In genomic region chr13:99282264-99283231, GRCh38 we compare ENCODE assay signal across 9 cellular contexts. TPM values are rescaled to one million over a fixed set of nuclear protein-coding genes. Genes with fewer than 3 reads are reported as not detected.
DNase-seq lines count a peak whose midpoint lies in the region; ATAC-seq, FAIRE-seq and TF ChIP-seq lines count a peak whose summit lies in the region.
"Had no signal": no experiment of that assay in that cellular context is flagged by ENCODE, and none has a peak within 500 bp of the region (broad histone marks: within the 10 kb centered on the region; RNA-seq: fewer than 3 reads in every experiment).

No MANE protein-coding gene starts in this region.

- peaks cover 17% of the 10 kb centered on the region for H3K4me1 Mint-ChIP-seq in GM23338

- 89% methylated on average over 1 of the region's 1 CpG for WGBS in A549 (ENCODE audit: missing lambda C conversion rate)

- FAIRE-seq in A549 (lab: Jason Lieb, UNC): no peak
- FAIRE-seq: pancreas had no signal

- H3K27me3 ChIP-seq in upper lobe of right lung (no peaks in the 10 kb centered on the region), GM23338 (ENCODE audit: insufficient read depth) (no peaks in the 10 kb centered on the region), MG63 (no peaks in the 10 kb centered on the region)
- H3K27me3 ChIP-seq: pancreas had no signal

- intact Hi-C loops in upper lobe of right lung (cut with DNase I): no loop called here

- TF ChIP-seq POLR2A in A549 (IDR thresholded peaks at IDR 0.05; ENCODE audit: low read length): no peak

- TF ChIP-seq CTCF in A549 (IDR thresholded peaks at IDR 0.05): no peak
- no peak for TF ChIP-seq CTCF in coronary artery (IDR thresholded peaks at IDR 0.05)
- TF ChIP-seq CTCF in upper lobe of right lung (IDR thresholded peaks at IDR 0.05): no peak
- TF ChIP-seq CTCF in GM23338 (conservative IDR thresholded peaks at IDR 0.05; ENCODE audit: low read depth in 2 of 2): no peak

- H3K4me2 ChIP-seq in A549: no peak overlapping the region
- no peak overlapping the region for H3K4me2 ChIP-seq in GM23338

- H3K79me2 ChIP-seq in GM23338 (replicated peaks; ENCODE audit: insufficient read depth): no peaks in the 10 kb centered on the region; the same call in none of the 2 replicates

- H3K36me3 ChIP-seq in upper lobe of right lung (no peaks in the 10 kb centered on the region), GM23338 (ENCODE audit: insufficient read depth) (no peaks in the 10 kb centered on the region), MG63 (peaks cover 6% of the 10 kb centered on the region; the same call in 1 of the 2 replicates)
- H3K36me3 ChIP-seq: pancreas had no signal

- no peak for TF ChIP-seq EP300 in A549 (IDR thresholded peaks at IDR 0.05)

- H3K4me3 ChIP-seq in A549: no peak overlapping the region
- H3K4me3 ChIP-seq in coronary artery: no peak overlapping the region
- H3K4me3 ChIP-seq in upper lobe of right lung: no peak overlapping the region
- no peak overlapping the region for H3K4me3 ChIP-seq in GM23338
- H3K4me3 ChIP-seq in MG63: no peak overlapping the region
- H3K4me3 ChIP-seq: pancreas had no signal

- H3K36me3 Mint-ChIP-seq in GM23338 (ENCODE audit: low read depth): no peaks in the 10 kb centered on the region; the same call in 2 of the 3 replicates

- H3K27me3 Mint-ChIP-seq in GM23338 (ENCODE audit: insufficient read depth, low read depth, poor library complexity): no peaks in the 10 kb centered on the region

- no peaks in the 10 kb centered on the region for H3K9me2 ChIP-seq in GM23338 (ENCODE audit: insufficient read depth)

- H3K9me3 ChIP-seq in A549 (no peaks in the 10 kb centered on the region), upper lobe of right lung (no peaks in the 10 kb centered on the region), MG63 (no peaks in the 10 kb centered on the region)
- H3K9me3 ChIP-seq: pancreas had no signal

- H3K4me1 ChIP-seq in A549 (no peaks in the 10 kb centered on the region), upper lobe of right lung (peaks cover 43% of the 10 kb centered on the region), GM23338 (ENCODE audit: insufficient read depth) (0 out of 2 replicates have a peak, but pooled peaks cover 5% of the 10 kb centered on the region)

- CTCF ChIA-PET in A549 (lab: Yijun Ruan, JAX): interaction anchor here (1.1 to 4.9 kb wide), 3 partner anchors 13 to 154 kb away, joined by 4 to 20 read pairs (median 10); no protein-coding TSS in a partner anchor

- TF ChIP-seq RAD21 in A549 (conservative IDR thresholded peaks at IDR 0.05 in 1 of 2, IDR thresholded peaks at IDR 0.05 in 1 of 2): no peak

- DNase-seq in A549 (ENCODE audit: low read depth in 1 of 2, low spot score in 1 of 2): no peak
- no peak for DNase-seq in coronary artery (ENCODE audit: low spot score)
- DNase-seq in upper lobe of right lung: no peak
- no peak for DNase-seq in Ammon's horn (ENCODE audit: low spot score)
- DNase-seq in GM23338 (ENCODE audit: low spot score): no peak
- DNase-seq in MG63: no peak

- no peaks in the 10 kb centered on the region for H3K9me3 Mint-ChIP-seq in GM23338

- H3K4me3 Mint-ChIP-seq in GM23338: no peak overlapping the region

- H3F3A ChIP-seq in GM23338 (replicated peaks; ENCODE audit: low read depth): no peaks in the 10 kb centered on the region

- no peak for ATAC-seq in A549
- peak; percentile 69 for ATAC-seq in GM19324 (IDR thresholded peaks at IDR 0.05; ENCODE audit: low FRiP score, unreplicated experiment)
- ATAC-seq in HG03175 (IDR thresholded peaks at IDR 0.05; ENCODE audit: unreplicated experiment): peak; percentile 63
- ATAC-seq in upper lobe of right lung: no peak
- no peak for ATAC-seq in GM23338

- no peak overlapping the region for H3K27ac ChIP-seq in A549
- peak overlapping the region; percentile 27 to 79 for H3K27ac ChIP-seq in coronary artery
- peak overlapping the region; percentile 67 for H3K27ac ChIP-seq in upper lobe of right lung
- no peak overlapping the region for H3K27ac ChIP-seq in GM23338 (ENCODE audit: low read depth)

- H2AFZ ChIP-seq in GM23338: no peak overlapping the region

- POLR2A ChIA-PET in A549 (lab: Yijun Ruan, JAX): no interaction called here

- H4K20me1 ChIP-seq in GM23338 (replicated peaks; ENCODE audit: insufficient read depth): peaks cover 3% of the 10 kb centered on the region

- no peak overlapping the region for H3K27ac Mint-ChIP-seq in GM23338

TF ChIP-seq in A549, 52 proteins besides CTCF, POLR2A, EP300 and RAD21:
- TF ChIP-seq ZC3H11A (IDR thresholded peaks at IDR 0.05): no peak
- TF ChIP-seq MAFK (IDR thresholded peaks at IDR 0.05; ENCODE audit: partially characterized antibody): peak; percentile 71
- TF ChIP-seq GATA3 (IDR thresholded peaks at IDR 0.05; ENCODE audit: borderline replicate concordance): no peak
- no peak for TF ChIP-seq HOXA7 (CRISPR knock-in tag; IDR thresholded peaks at IDR 0.05)
- no peak for TF ChIP-seq ZNF302 (CRISPR knock-in tag; IDR thresholded peaks at IDR 0.05)
- no peak for TF ChIP-seq POLR2AphosphoS2 (conservative IDR thresholded peaks at IDR 0.05; ENCODE audit: low read length)

TF ChIP-seq in GM23338, 12 proteins besides CTCF, POLR2A, EP300 and RAD21 (continues in another document):
- TF ChIP-seq REST (IDR thresholded peaks at IDR 0.05; ENCODE audit: unreplicated experiment) (no peak), ZNF114 (CRISPR knock-in tag; IDR thresholded peaks at IDR 0.05) (no peak), ZNF331 (CRISPR knock-in tag; IDR thresholded peaks at IDR 0.05; ENCODE audit: low read depth) (no peak), NANOG (IDR thresholded peaks at IDR 0.05; ENCODE audit: borderline replicate concordance) (no peak)

RNA-seq across cellular contexts. Expression of gene GPR18, which starts 24.4 kb away (rescaled TPM):
- polyA plus RNA-seq in A549 (2011; rRNA removed): not detected in 2 replicates
- polyA plus RNA-seq in A549 (2012; cell fraction: cytosol; rRNA removed): not detected in 2 replicates
- not detected in 2 replicates for polyA plus RNA-seq in A549 (2012; cell fraction: nucleus; rRNA removed)
- polyA plus RNA-seq in A549 (2017; fragmentation: RNase III; extraction: RNeasy Plus Mini Kit Qiagen cat#74134 plus additional on column Dnase treatment): not detected in 3 replicates
- polyA minus RNA-seq in A549 (2011; rRNA and poly(A)+ RNA removed): not detected in 2 replicates
- total RNA-seq in upper lobe of right lung: 0.58 TPM
- total RNA-seq in GM23338 (2014; rRNA removed; shearing (Covaris generic)): not detected in 2 replicates
- 2.6 and 3.0 TPM in 2 replicates for polyA plus RNA-seq in GM23338 (2016; fragmentation: Nextera tagmentation; extraction: Ambion mirVana)
- total RNA-seq in MG63 (2014; rRNA removed; shearing (Covaris generic); ENCODE audit: low replicate concordance): not detected in 2 replicates

RNA-seq across cellular contexts. Expression of gene GPR183, which starts 24.7 kb away (rescaled TPM):
- polyA plus RNA-seq in A549 (2011; rRNA removed) (not detected in 2 replicates), A549 (2017; fragmentation: RNase III; extraction: RNeasy Plus Mini Kit Qiagen cat#74134 plus additional on column Dnase treatment) (not detected in 3 replicates), GM23338 (2016; fragmentation: Nextera tagmentation; extraction: Ambion mirVana) (0.78 and 0.92 TPM in 2 replicates)
- polyA plus RNA-seq in A549 (2012; cell fraction: cytosol; rRNA removed): not detected in 2 replicates
- polyA plus RNA-seq in A549 (2012; cell fraction: nucleus; rRNA removed): not detected in 2 replicates
- not detected in 2 replicates for polyA minus RNA-seq in A549 (2011; rRNA and poly(A)+ RNA removed)
- 13.6 TPM for total RNA-seq in upper lobe of right lung
- not detected in 2 replicates for total RNA-seq in GM23338 (2014; rRNA removed; shearing (Covaris generic))
- total RNA-seq in MG63 (2014; rRNA removed; shearing (Covaris generic); ENCODE audit: low replicate concordance): not detected in 2 replicates

Comparison
In these comparisons a context has a peak if more than half of its experiments do, and no peak if none do; other contexts are left out.
1. ATAC-seq: peak in GM19324 (single experiment) and HG03175 (single experiment); none in A549 (0 of 2), upper lobe of right lung (single experiment) and GM23338 (single experiment).
2. H3K27ac ChIP-seq: peak in coronary artery (2 of 2) and upper lobe of right lung (single experiment); none in A549 (0 of 2) and GM23338 (single experiment).
3. RNA of gene GPR183, which starts 24.7 kb away (total RNA-seq): 13.6 TPM in upper lobe of right lung (single experiment); not detected in GM23338 and not detected in MG63; every median in the first group is over 10 times any median in the second.